7 cellular contexts compared by ENCODE assay signal in the genomic region with DNA sequence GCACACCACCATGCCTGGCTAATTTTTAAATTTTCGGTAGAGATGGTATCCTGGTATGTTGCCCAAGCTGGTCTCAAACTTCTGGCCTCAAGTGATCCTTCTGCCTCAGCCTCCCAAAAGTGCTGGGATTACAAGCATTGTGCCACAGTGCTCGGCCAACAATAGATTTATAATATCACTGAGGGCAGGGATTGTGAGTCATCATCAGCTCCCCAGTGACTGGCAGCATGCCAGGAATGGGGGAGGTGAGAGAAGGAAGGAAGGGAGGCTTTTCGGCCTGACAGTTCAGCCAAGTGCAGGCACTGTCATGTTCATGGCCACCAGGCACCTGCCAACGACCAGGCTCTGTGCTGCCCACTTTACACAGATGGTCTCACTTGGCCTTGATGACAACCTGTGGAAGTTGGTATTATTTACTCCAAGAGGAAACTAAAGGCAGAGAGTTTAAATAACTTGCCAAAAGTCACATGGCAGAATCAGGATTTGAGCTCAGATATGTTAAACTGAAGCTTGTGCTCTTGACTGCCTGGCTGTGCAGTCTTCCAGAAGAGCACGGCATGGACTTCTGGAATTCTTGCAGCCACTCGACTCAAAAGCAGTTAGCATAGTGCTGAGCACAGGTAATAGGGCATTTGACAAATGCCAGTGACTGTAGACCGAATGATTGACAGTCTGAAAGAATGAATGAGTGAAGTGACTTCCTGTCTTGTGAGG. TPM values are rescaled to one million over a fixed set of nuclear protein-coding genes. Genes with fewer than 3 reads are reported as not detected.
A peak's percentile ranks its signal among the peaks of the same experiment; 100 is the strongest.
DNase-seq lines count a peak whose midpoint lies in the region; ATAC-seq lines count a peak whose summit lies in the region.
"Not testable (repeated sequence)": the region's sequence is repeated elsewhere in the genome, so short reads cannot be mapped to it uniquely, and the experiment has no call there.

No MANE protein-coding gene starts in this region.

- ATAC-seq in T-helper 17 cell, result peak; percentile 83

- H3K9me3 ChIP-seq in T-helper 17 cell (ENCODE audit: control insufficient read depth, low read length, poor library complexity, severe bottlenecking), result not testable (repeated sequence)

- not testable (repeated sequence) for H3K27me3 Mint-ChIP-seq in T-helper 17 cell; activated T-helper 2 cell treated with anti-CD3 and anti-CD28 coated beads, Interferon-gamma antibody, Interleukin-2, Interleukin-4, amounts not matched to agents 10 μg/mL and 5 μg/mL and 100 μg/mL, durations not matched to agents 14 hours and 24 hours and 36 hours (ENCODE audit: low read depth)

- intact Hi-C loops in activated T-helper 2 cell treated with anti-CD3 and anti-CD28 coated beads, Interferon-gamma antibody, Interleukin-2, Interleukin-4, amounts not matched to agents 10 μg/mL and 5 μg/mL and 100 μg/mL, durations not matched to agents 14 hours and 24 hours and 36 hours (cut with micrococcal nuclease), result not testable (repeated sequence)

- H3K9me3 Mint-ChIP-seq in activated T-helper 2 cell treated with anti-CD3 and anti-CD28 coated beads, Interferon-gamma antibody, Interleukin-2, Interleukin-4, amounts not matched to agents 10 μg/mL and 5 μg/mL and 100 μg/mL, durations not matched to agents 14 hours and 24 hours and 36 hours, result not testable (repeated sequence)

- peak overlapping the region; percentile 80 for H3K27ac Mint-ChIP-seq in T-helper 17 cell
- not testable (repeated sequence) for H3K27ac Mint-ChIP-seq in activated T-helper 2 cell treated with anti-CD3 and anti-CD28 coated beads, Interferon-gamma antibody, Interleukin-2, Interleukin-4, amounts not matched to agents 10 μg/mL and 5 μg/mL and 100 μg/mL, durations not matched to agents 14 hours and 24 hours and 36 hours

- not testable (repeated sequence) for H3K36me3 Mint-ChIP-seq in T-helper 17 cell (ENCODE audit: low read depth); activated T-helper 2 cell treated with anti-CD3 and anti-CD28 coated beads, Interferon-gamma antibody, Interleukin-2, Interleukin-4, amounts not matched to agents 10 μg/mL and 5 μg/mL and 100 μg/mL, durations not matched to agents 14 hours and 24 hours and 36 hours (ENCODE audit: low read depth)

- DNase-seq in GOT3 (lab: John Stamatoyannopoulos, UW) (peak; percentile 9), NCI-H2171 treated with DMSO at 0.1 percent for 48 hours (lab: John Stamatoyannopoulos, UW) (peak; percentile 51), T-helper 17 cell (peak; percentile 49 to 66 (median 57)), epidermal melanocyte (ENCODE audit: insufficient read length, low spot score) (peak; percentile 12), lung microvascular endothelial cell (ENCODE audit: low read depth in 2 of 2) (peak; percentile 86 to 94)
- peak; percentile 20 for DNase-seq in activated T-helper 2 cell treated with anti-CD3 and anti-CD28 coated beads, Interferon-gamma antibody, Interleukin-2, Interleukin-4, amounts not matched to agents 10 μg/mL and 5 μg/mL and 100 μg/mL, durations not matched to agents 14 hours and 24 hours and 36 hours (ENCODE audit: low spot score)
- peak; percentile 83 for DNase-seq in stimulated activated CD4-positive, alpha-beta T cell treated with anti-CD3 and anti-CD28 coated beads, Interleukin-2, amount 100 ng/mL, for 24 hours

- H3K4me1 Mint-ChIP-seq in T-helper 17 cell; activated T-helper 2 cell treated with anti-CD3 and anti-CD28 coated beads, Interferon-gamma antibody, Interleukin-2, Interleukin-4, amounts not matched to agents 10 μg/mL and 5 μg/mL and 100 μg/mL, durations not matched to agents 14 hours and 24 hours and 36 hours (ENCODE audit: low read depth): not testable (repeated sequence)

- not testable (repeated sequence) for H3K4me3 Mint-ChIP-seq in T-helper 17 cell; activated T-helper 2 cell treated with anti-CD3 and anti-CD28 coated beads, Interferon-gamma antibody, Interleukin-2, Interleukin-4, amounts not matched to agents 10 μg/mL and 5 μg/mL and 100 μg/mL, durations not matched to agents 14 hours and 24 hours and 36 hours (ENCODE audit: low read depth)

RNA-seq across cellular contexts. Expression of gene METTL2B, which starts 46.8 kb away (rescaled TPM):
- total RNA-seq in T-helper 17 cell (10 to 100 TPM; 15.8 to 19.9 TPM), lung microvascular endothelial cell (15.3 and 18.5 TPM in 2 replicates)
- total RNA-seq in activated T-helper 2 cell treated with anti-CD3 and anti-CD28 coated beads, Interferon-gamma antibody, Interleukin-2, Interleukin-4, amounts not matched to agents 10 μg/mL and 5 μg/mL and 100 μg/mL, durations not matched to agents 14 hours and 24 hours and 36 hours, result 46.9 and 52.4 TPM in 2 replicates

Comparison
In these comparisons a context has a peak if more than half of its experiments do, and no peak if none do; other contexts are left out.
1. Peak in every context shown above with its lines: DNase-seq and ATAC-seq.
2. DNase-seq: peak in every context shown above with its lines; median percentile 90 in lung microvascular endothelial cell; 83 in stimulated activated CD4-positive, alpha-beta T cell treated with anti-CD3 and anti-CD28 coated beads, Interleukin-2, amount 100 ng/mL, for 24 hours; 57 in T-helper 17 cell; 51 in NCI-H2171 treated with DMSO at 0.1 percent for 48 hours; 20 in activated T-helper 2 cell treated with anti-CD3 and anti-CD28 coated beads, Interferon-gamma antibody, Interleukin-2, Interleukin-4, amounts not matched to agents 10 μg/mL and 5 μg/mL and 100 μg/mL, durations not matched to agents 14 hours and 24 hours and 36 hours; 12 in epidermal melanocyte; 9 in GOT3.